In the genomic region with DNA sequence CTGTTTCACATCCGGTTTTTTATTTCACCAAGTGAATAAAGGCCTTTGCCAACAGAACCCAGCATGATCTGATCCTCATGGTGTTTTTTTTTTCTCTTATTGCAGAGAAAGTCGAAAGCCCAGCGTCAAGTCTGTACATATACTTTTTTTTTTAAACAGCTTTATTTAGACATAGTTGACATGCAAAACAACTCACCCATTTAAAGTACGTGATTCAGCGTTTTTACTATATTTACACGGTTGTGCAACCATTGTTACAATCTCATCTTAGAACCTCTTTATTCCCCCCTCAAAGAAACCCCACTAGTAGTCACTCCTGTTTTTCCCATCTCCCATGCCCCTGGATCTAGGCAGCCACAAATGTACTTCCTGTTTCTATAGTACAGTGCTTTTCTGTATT, we compare ENCODE assay signal across 1 cellular context.
TF ChIP-seq lines count a peak whose summit lies in the region.

No MANE protein-coding gene starts in this region.

TF ChIP-seq in K562, 482 proteins besides CTCF, POLR2A, EP300 and RAD21 (continued from another document):
- peak; percentile 71 for TF ChIP-seq ZNF316 (IDR thresholded peaks at IDR 0.05)
- TF ChIP-seq ZBTB40 (IDR thresholded peaks at IDR 0.05), result peak; percentile 94
- TF ChIP-seq ZBTB40 (CRISPR knock-in tag; IDR thresholded peaks at IDR 0.05), result peak; percentile 77
- peak; percentile 62 for TF ChIP-seq C11orf30 (IDR thresholded peaks at IDR 0.05; ENCODE audit: low read depth)
- peak; percentile 94 for TF ChIP-seq ZNF384 (IDR thresholded peaks at IDR 0.05; ENCODE audit: low read depth, low read length)
- TF ChIP-seq PTBP1 (IDR thresholded peaks at IDR 0.05; ENCODE audit: low read depth, low read length), result no peak
- peak; percentile 70 for TF ChIP-seq CEBPB (tag; IDR thresholded peaks at IDR 0.05)
TF ChIP-seq in K562: peak in this region for 10.
